ENCODE assay signal across 9 cellular contexts in the genomic region with DNA sequence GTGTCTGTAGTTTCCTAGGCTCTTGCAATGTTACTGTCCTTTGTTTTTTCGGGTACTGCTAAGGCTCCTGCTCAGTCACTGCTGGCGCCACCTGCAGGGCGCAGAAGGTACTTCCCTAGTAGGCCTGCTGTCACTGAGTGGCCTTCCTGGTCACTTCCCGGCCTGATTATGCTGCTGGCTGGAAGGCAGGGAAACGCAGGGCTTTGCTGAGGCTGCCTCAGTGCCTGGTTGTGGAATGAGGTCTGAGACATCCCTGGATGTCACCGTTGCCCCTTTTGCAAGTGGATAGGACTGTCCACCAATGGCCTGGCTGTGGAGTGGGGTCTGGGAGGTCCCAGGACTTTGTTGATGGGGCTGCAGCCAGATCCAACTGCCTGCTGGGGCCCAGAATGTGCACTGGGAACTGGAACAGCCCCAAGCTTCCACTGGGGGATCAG. TPM values are rescaled to one million over a fixed set of nuclear protein-coding genes. Genes with fewer than 3 reads are reported as not detected.
DNase-seq lines count a peak whose midpoint lies in the region; ATAC-seq and TF ChIP-seq lines count a peak whose summit lies in the region.
"Had no signal": no experiment of that assay in that cellular context is flagged by ENCODE, and none has a peak within 500 bp of the region (broad histone marks: within the 10 kb centered on the region; RNA-seq: fewer than 3 reads in every experiment).

No MANE protein-coding gene starts in this region.

- H3K27me3 ChIP-seq in right atrium auricular region: no peaks in the 10 kb centered on the region

- peak; percentile 86 for ATAC-seq in GM21447 (IDR thresholded peaks at IDR 0.05; ENCODE audit: unreplicated experiment)

- in situ Hi-C loops in G401 (cut with HindIII; ENCODE audit: low sequenced_read_pairs): no loop called here

- peaks cover 4% of the 10 kb centered on the region for H3K4me1 Mint-ChIP-seq in activated naive CD4-positive, alpha-beta T cell treated with anti-CD3 and anti-CD28 coated beads, Interleukin-2, amount 10 ng/mL, durations not matched to agents 7 days and 5 days

- no peak overlapping the region for H3K4me3 ChIP-seq in right atrium auricular region

- no peak overlapping the region for H3K4me3 Mint-ChIP-seq in activated naive CD4-positive, alpha-beta T cell treated with anti-CD3 and anti-CD28 coated beads, Interleukin-2, amount 10 ng/mL, durations not matched to agents 7 days and 5 days
- H3K4me3 Mint-ChIP-seq: dendritic cell treated with granulocyte-macrophage colony-stimulating factor and Interleukin-4, amounts not matched to agents 40 ng/mL and 50 ng/mL, for 4 days had no signal

- H3K9me3 Mint-ChIP-seq in activated naive CD4-positive, alpha-beta T cell treated with anti-CD3 and anti-CD28 coated beads, Interleukin-2, amount 10 ng/mL, durations not matched to agents 7 days and 5 days: no peaks in the 10 kb centered on the region
- H3K9me3 Mint-ChIP-seq: dendritic cell treated with granulocyte-macrophage colony-stimulating factor and Interleukin-4, amounts not matched to agents 40 ng/mL and 50 ng/mL, for 4 days had no signal

- no peaks in the 10 kb centered on the region for H3K4me1 ChIP-seq in right atrium auricular region

- H3K36me3 Mint-ChIP-seq in activated naive CD4-positive, alpha-beta T cell treated with anti-CD3 and anti-CD28 coated beads, Interleukin-2, amount 10 ng/mL, durations not matched to agents 7 days and 5 days: no peaks in the 10 kb centered on the region

- no peaks in the 10 kb centered on the region for H3K9me3 ChIP-seq in right atrium auricular region

- CTCF ChIA-PET in activated naive CD4-positive, alpha-beta T cell treated with anti-CD3 and anti-CD28 coated beads, Interleukin-2, amount 10 ng/mL, durations not matched to agents 7 days and 5 days (lab: Charles Lee): interaction anchor here (2.0 kb wide), 1 partner anchor 226 kb away, joined by 8 read pairs; no protein-coding TSS in a partner anchor

- no peak overlapping the region for H3K27ac Mint-ChIP-seq in activated naive CD4-positive, alpha-beta T cell treated with anti-CD3 and anti-CD28 coated beads, Interleukin-2, amount 10 ng/mL, durations not matched to agents 7 days and 5 days
- H3K27ac Mint-ChIP-seq: dendritic cell treated with granulocyte-macrophage colony-stimulating factor and Interleukin-4, amounts not matched to agents 40 ng/mL and 50 ng/mL, for 4 days had no signal

- TF ChIP-seq CTCF in right atrium auricular region (IDR thresholded peaks at IDR 0.05): peak; percentile 31 to 67

- DNase-seq in ELR (ENCODE audit: low read depth): peak; percentile 82
- DNase-seq in HK-2 (ENCODE audit: unreplicated experiment): peak; percentile 77
- peak; percentile 14 for DNase-seq in SIG-M5 (lab: John Stamatoyannopoulos, UW)
- DNase-seq in activated naive CD4-positive, alpha-beta T cell treated with anti-CD3 and anti-CD28 coated beads, Interleukin-2, amount 10 ng/mL, durations not matched to agents 7 days and 5 days: peak; percentile 67
- peak; percentile 68 for DNase-seq in right atrium auricular region (ENCODE audit: low spot score)
- peak; percentile 21 for DNase-seq in stimulated activated CD4-positive, alpha-beta T cell treated with anti-CD3 and anti-CD28 coated beads, Interleukin-2, amount 100 ng/mL, for 4 hours (ENCODE audit: low read depth)
- no peak for DNase-seq in G401 (ENCODE audit: low spot score)

- H3K27ac ChIP-seq in right atrium auricular region: no peak overlapping the region

- H3K27me3 Mint-ChIP-seq in activated naive CD4-positive, alpha-beta T cell treated with anti-CD3 and anti-CD28 coated beads, Interleukin-2, amount 10 ng/mL, durations not matched to agents 7 days and 5 days: peaks cover 12% of the 10 kb centered on the region

- no peaks in the 10 kb centered on the region for H3K36me3 ChIP-seq in right atrium auricular region

RNA-seq across cellular contexts. Expression of a gene that starts 13.1 kb away (rescaled TPM):
- total RNA-seq in right atrium auricular region: under 1 TPM in 1 of 2 donors, not detected in 1; 0.43 TPM
- not detected in 2 replicates for total RNA-seq in G401 (2014; rRNA removed; shearing (Covaris generic))
